1 cellular context compared by ENCODE assay signal in the genomic region with DNA sequence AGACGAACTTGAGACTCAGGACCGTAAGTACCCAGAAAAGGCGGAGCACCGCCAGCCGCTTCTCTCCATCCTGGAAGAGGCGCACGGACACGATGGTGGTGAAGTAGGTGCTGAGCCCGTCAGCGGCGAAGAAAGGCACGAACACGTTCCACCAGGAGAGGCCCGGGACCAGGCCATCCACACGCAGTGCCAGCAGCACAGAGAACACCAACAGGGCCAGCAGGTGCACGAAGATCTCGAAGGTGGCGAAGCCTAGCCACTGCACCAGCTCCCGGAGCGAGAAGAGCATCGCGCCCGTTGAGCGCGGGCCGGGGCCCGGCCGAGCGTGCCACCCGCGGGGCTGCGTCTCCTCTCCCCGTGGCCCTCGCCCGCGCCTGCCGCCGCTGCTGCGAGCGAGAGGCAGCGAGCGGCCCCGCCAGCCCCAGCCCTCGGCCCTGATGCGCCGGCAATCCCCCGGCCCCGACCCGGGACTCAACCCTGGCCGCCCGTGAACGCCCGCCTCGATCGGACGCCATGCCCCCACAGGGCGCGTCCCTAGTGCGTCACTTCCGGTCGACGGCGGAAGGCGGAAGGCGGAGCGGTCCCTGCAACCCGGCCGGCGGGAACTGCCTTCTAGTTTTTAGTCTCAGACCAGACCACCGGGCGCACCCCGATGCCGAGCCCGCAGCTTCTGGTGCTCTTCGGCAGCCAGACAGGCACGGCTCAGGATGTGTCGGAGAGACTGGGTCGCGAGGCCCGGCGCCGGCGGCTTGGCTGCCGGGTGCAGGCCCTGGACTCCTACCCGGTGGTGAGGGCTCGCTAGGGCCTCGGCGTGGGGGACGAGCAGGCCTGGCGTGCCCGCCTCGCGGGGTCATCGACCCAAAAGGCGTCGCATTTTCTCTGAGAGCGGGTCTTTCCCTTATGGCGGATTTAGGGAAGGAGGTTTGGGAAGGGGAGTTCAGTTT.
A peak's percentile ranks its signal among the peaks of the same experiment; 100 is the strongest.
TF ChIP-seq lines count a peak whose summit lies in the region.

NDOR1 (plus strand) TSS at position 575 of the 944 bp plus-strand sequence; CDS start at position 653, 78 bp downstream.
A gene with protein sequence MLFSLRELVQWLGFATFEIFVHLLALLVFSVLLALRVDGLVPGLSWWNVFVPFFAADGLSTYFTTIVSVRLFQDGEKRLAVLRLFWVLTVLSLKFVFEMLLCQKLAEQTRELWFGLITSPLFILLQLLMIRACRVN (minus strand): TSS at position 523 of the 944 bp plus-strand sequence. CDS start 234 bp downstream, at position 289.

TF ChIP-seq in HepG2, 621 proteins besides CTCF, POLR2A, EP300 and RAD21 (continued from another document and continues in another):
- TF ChIP-seq ZNF430 (CRISPR knock-in tag; IDR thresholded peaks at IDR 0.05) (0 out of 2 replicates have a peak, but pooled peaks have one; percentile 47), CCAR2 (optimal IDR thresholded peaks at IDR 0.05; ENCODE audit: low read depth, low read length) (no peak), ARID2 (CRISPR knock-in tag; IDR thresholded peaks at IDR 0.05; ENCODE audit: borderline replicate concordance) (no peak), ZNF761 (CRISPR knock-in tag; conservative IDR thresholded peaks at IDR 0.05) (no peak; the same call in 1 of the 2 replicates), ZNF44 (CRISPR knock-in tag; IDR thresholded peaks at IDR 0.05) (peak; percentile 68; the same call in 1 of the 2 replicates), FOXC1 (CRISPR knock-in tag; IDR thresholded peaks at IDR 0.05; ENCODE audit: borderline replicate concordance) (0 out of 2 replicates have a peak, but pooled peaks have one; percentile 8), NFIC (IDR thresholded peaks at IDR 0.05; ENCODE audit: low read length) (no peak), NONO (IDR thresholded peaks at IDR 0.05) (no peak), NONO (CRISPR knock-in tag; conservative IDR thresholded peaks at IDR 0.05) (peak; percentile 85), ZNF512B (CRISPR knock-in tag; IDR thresholded peaks at IDR 0.05; ENCODE audit: borderline replicate concordance) (no peak), SMAD3 (CRISPR knock-in tag; IDR thresholded peaks at IDR 0.05) (0 out of 2 replicates have a peak, but pooled peaks have one; percentile 72), MTA3 (CRISPR knock-in tag; IDR thresholded peaks at IDR 0.05) (no peak), NFYB (CRISPR knock-in tag; IDR thresholded peaks at IDR 0.05) (no peak), ZNF138 (CRISPR knock-in tag; IDR thresholded peaks at IDR 0.05; ENCODE audit: low read depth) (no peak), SUZ12 (IDR thresholded peaks at IDR 0.05; ENCODE audit: low read depth, low read length) (no peak), TBX2 (CRISPR knock-in tag; IDR thresholded peaks at IDR 0.05; ENCODE audit: borderline replicate concordance) (peak; percentile 12; the same call in 1 of the 2 replicates), JUND (CRISPR knock-in tag; IDR thresholded peaks at IDR 0.05) (no peak), CC2D1A (CRISPR knock-in tag; IDR thresholded peaks at IDR 0.05) (no peak), BHLHE40 (IDR thresholded peaks at IDR 0.05; ENCODE audit: low read length) (no peak), NFKBIZ (CRISPR knock-in tag; IDR thresholded peaks at IDR 0.05) (peak; percentile 73; the same call in 1 of the 2 replicates), ZNF350 (CRISPR knock-in tag; IDR thresholded peaks at IDR 0.05; ENCODE audit: borderline replicate concordance, low read depth) (peak; percentile 73), SNAPC2 (CRISPR knock-in tag; IDR thresholded peaks at IDR 0.05) (no peak), ARNTL (CRISPR knock-in tag; IDR thresholded peaks at IDR 0.05) (no peak), NFE2 (CRISPR knock-in tag; IDR thresholded peaks at IDR 0.05) (no peak), HNF4A (CRISPR knock-in tag; IDR thresholded peaks at IDR 0.05) (no peak), ATF7 (IDR thresholded peaks at IDR 0.05) (no peak), ATF7 (CRISPR knock-in tag; IDR thresholded peaks at IDR 0.05) (no peak), ZNF674 (CRISPR knock-in tag; IDR thresholded peaks at IDR 0.05; ENCODE audit: low read depth) (no peak), REXO4 (CRISPR knock-in tag; IDR thresholded peaks at IDR 0.05; ENCODE audit: borderline replicate concordance) (no peak), FOXK2 (IDR thresholded peaks at IDR 0.05) (no peak), PPARG (CRISPR knock-in tag; conservative IDR thresholded peaks at IDR 0.05) (no peak), ZNF414 (CRISPR knock-in tag; IDR thresholded peaks at IDR 0.05) (peak; percentile 16; the same call in 1 of the 2 replicates), RNF219 (CRISPR knock-in tag; IDR thresholded peaks at IDR 0.05) (no peak), YY1 (IDR thresholded peaks at IDR 0.05; ENCODE audit: insufficient read depth, insufficient replicate concordance, low read depth, low read length) (peak; percentile 94), TCF7 (IDR thresholded peaks at IDR 0.05; ENCODE audit: low read depth) (no peak), FOXM1 (CRISPR knock-in tag; IDR thresholded peaks at IDR 0.05) (no peak), CENPT (CRISPR knock-in tag; IDR thresholded peaks at IDR 0.05; ENCODE audit: low read depth) (no peak), MLXIP (CRISPR knock-in tag; IDR thresholded peaks at IDR 0.05; ENCODE audit: borderline replicate concordance) (no peak), MIXL1 (CRISPR knock-in tag; IDR thresholded peaks at IDR 0.05) (no peak), ZNF234 (CRISPR knock-in tag; conservative IDR thresholded peaks at IDR 0.05) (0 out of 2 replicates have a peak, but pooled peaks have one; percentile 41), ZSCAN20 (CRISPR knock-in tag; IDR thresholded peaks at IDR 0.05; ENCODE audit: borderline replicate concordance) (peak; percentile 46; the same call in 1 of the 2 replicates), RCOR2 (CRISPR knock-in tag; IDR thresholded peaks at IDR 0.05) (no peak), ZNF546 (CRISPR knock-in tag; conservative IDR thresholded peaks at IDR 0.05) (no peak), ZNF296 (CRISPR knock-in tag; conservative IDR thresholded peaks at IDR 0.05) (no peak), ELF3 (CRISPR knock-in tag; IDR thresholded peaks at IDR 0.05) (peak; percentile 81), ZNF557 (CRISPR knock-in tag; IDR thresholded peaks at IDR 0.05) (no peak), CREM (IDR thresholded peaks at IDR 0.05) (peak; percentile 93), CREM (CRISPR knock-in tag; IDR thresholded peaks at IDR 0.05) (peak; percentile 95), AGO1 (IDR thresholded peaks at IDR 0.05; ENCODE audit: low read depth, low read length, poor library complexity, severe bottlenecking) (no peak), ZNF253 (CRISPR knock-in tag; IDR thresholded peaks at IDR 0.05; ENCODE audit: borderline replicate concordance) (no peak), ZNF550 (CRISPR knock-in tag; IDR thresholded peaks at IDR 0.05; ENCODE audit: borderline replicate concordance) (no peak), ZNF331 (CRISPR knock-in tag; IDR thresholded peaks at IDR 0.05) (peak; percentile 57; the same call in 1 of the 2 replicates), MYNN (CRISPR knock-in tag; IDR thresholded peaks at IDR 0.05; ENCODE audit: low read depth) (no peak), RELA (CRISPR knock-in tag; IDR thresholded peaks at IDR 0.05) (no peak), TCF7L2 (IDR thresholded peaks at IDR 0.05; ENCODE audit: low read depth, low read length) (no peak)
- TF ChIP-seq, protein P1, sequence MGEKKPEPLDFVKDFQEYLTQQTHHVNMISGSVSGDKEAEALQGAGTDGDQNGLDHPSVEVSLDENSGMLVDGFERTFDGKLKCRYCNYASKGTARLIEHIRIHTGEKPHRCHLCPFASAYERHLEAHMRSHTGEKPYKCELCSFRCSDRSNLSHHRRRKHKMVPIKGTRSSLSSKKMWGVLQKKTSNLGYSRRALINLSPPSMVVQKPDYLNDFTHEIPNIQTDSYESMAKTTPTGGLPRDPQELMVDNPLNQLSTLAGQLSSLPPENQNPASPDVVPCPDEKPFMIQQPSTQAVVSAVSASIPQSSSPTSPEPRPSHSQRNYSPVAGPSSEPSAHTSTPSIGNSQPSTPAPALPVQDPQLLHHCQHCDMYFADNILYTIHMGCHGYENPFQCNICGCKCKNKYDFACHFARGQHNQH (CRISPR knock-in tag; IDR thresholded peaks at IDR 0.05) = peak; percentile 76; the same call in 1 of the 2 replicates
- TF ChIP-seq, protein P2, sequence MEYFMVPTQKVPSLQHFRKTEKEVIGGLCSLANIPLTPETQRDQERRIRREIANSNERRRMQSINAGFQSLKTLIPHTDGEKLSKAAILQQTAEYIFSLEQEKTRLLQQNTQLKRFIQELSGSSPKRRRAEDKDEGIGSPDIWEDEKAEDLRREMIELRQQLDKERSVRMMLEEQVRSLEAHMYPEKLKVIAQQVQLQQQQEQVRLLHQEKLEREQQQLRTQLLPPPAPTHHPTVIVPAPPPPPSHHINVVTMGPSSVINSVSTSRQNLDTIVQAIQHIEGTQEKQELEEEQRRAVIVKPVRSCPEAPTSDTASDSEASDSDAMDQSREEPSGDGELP (IDR thresholded peaks at IDR 0.05; ENCODE audit: borderline replicate concordance, low read depth) = no peak
- TF ChIP-seq, protein P3, sequence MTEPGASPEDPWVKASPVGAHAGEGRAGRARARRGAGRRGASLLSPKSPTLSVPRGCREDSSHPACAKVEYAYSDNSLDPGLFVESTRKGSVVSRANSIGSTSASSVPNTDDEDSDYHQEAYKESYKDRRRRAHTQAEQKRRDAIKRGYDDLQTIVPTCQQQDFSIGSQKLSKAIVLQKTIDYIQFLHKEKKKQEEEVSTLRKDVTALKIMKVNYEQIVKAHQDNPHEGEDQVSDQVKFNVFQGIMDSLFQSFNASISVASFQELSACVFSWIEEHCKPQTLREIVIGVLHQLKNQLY (CRISPR knock-in tag; IDR thresholded peaks at IDR 0.05) = no peak; the same call in 1 of the 2 replicates
- TF ChIP-seq, protein P4, sequence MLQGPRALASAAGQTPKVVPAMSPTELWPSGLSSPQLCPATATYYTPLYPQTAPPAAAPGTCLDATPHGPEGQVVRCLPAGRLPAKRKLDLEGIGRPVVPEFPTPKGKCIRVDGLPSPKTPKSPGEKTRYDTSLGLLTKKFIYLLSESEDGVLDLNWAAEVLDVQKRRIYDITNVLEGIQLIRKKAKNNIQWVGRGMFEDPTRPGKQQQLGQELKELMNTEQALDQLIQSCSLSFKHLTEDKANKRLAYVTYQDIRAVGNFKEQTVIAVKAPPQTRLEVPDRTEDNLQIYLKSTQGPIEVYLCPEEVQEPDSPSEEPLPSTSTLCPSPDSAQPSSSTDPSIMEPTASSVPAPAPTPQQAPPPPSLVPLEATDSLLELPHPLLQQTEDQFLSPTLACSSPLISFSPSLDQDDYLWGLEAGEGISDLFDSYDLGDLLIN (CRISPR knock-in tag; IDR thresholded peaks at IDR 0.05; ENCODE audit: borderline replicate concordance) = 0 out of 2 replicates have a peak, but pooled peaks have one; percentile 23
